Comparison of ENCODE assay signal across 8 cellular contexts in the genomic region with DNA sequence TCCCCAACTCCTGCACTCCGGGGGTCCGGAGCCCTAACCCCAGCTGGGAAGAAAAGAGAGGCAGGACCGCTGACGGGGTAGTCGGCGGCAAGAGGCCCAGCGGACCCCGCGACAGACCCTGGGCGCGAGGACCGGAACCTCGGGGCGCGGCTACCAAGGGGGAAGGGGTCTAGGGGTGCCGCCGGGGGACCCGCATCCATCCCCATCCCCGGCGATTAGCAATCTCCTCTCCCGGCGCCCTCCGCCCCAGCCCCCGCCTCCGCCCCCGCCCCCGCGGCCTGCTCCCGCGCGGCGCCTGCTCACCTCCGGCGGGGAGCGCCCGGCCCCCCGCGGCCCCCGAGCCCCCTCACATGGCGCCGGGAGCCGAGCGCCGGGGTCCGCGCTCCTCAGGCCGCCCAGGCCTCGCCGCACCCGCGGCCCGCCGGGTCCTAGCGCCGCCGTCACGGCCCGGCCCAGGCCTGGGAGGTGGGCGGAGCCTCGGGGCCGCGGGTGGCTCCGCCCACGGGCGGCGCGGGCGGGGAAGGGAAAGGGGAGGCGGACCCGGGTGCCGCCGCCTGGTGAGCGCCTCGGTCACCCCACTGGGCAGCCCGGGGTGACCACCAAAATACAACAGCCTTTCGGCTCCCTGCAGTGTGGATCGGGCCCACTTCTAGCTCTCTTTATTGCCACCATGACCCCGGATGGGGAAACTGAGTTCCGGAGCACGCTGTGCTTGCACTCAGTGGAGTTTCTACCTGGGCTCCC. TPM values are rescaled to one million over a fixed set of nuclear protein-coding genes. Genes with fewer than 3 reads are reported as not detected.
DNase-seq lines count a peak whose midpoint lies in the region; ATAC-seq and TF ChIP-seq lines count a peak whose summit lies in the region.

A gene with protein sequence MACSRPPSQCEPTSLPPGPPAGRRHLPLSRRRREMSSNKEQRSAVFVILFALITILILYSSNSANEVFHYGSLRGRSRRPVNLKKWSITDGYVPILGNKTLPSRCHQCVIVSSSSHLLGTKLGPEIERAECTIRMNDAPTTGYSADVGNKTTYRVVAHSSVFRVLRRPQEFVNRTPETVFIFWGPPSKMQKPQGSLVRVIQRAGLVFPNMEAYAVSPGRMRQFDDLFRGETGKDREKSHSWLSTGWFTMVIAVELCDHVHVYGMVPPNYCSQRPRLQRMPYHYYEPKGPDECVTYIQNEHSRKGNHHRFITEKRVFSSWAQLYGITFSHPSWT (minus strand): TSS at position 404 of the 744 bp plus-strand sequence. CDS start 1,622 bp downstream, outside the sequence.

- peaks cover 12 to 27% (median 26%) of the 10 kb centered on the region in 3 donors for H3K36me3 Mint-ChIP-seq in naive thymus-derived CD8-positive, alpha-beta T cell

- H3K4me3 ChIP-seq in AG10803 (ENCODE audit: low read length) = peak within 1 kb of the TSS; percentile 92
- H3K4me3 ChIP-seq in Peyer's patch = peak within 1 kb of the TSS; percentile 66 to 89 (median 76)
- peak within 1 kb of the TSS; percentile 84 for H3K4me3 ChIP-seq in fibroblast of the aortic adventitia (ENCODE audit: low read depth, low read length)
- H3K4me3 ChIP-seq in subcutaneous abdominal adipose tissue (ENCODE audit: low read depth in 1 of 5, low read length in 5 of 5) = peak within 1 kb of the TSS; percentile 78 to 90 (median 88)

- H3K27me3 ChIP-seq in Peyer's patch = no peaks in the 10 kb centered on the region
- no peaks in the 10 kb centered on the region for H3K27me3 ChIP-seq in subcutaneous abdominal adipose tissue (ENCODE audit: control insufficient read depth in 5 of 5, insufficient read depth in 4 of 5, low read length in 5 of 5)

- H3K9ac ChIP-seq in subcutaneous abdominal adipose tissue (ENCODE audit: low read length in 5 of 5) = peak within 1 kb of the TSS; percentile 81 to 97 (median 91)

- POLR2A ChIA-PET in naive thymus-derived CD8-positive, alpha-beta T cell (lab: Charles Lee) = interaction anchor here (0.7 to 17.2 kb wide), 8 partner anchors 7 to 165 kb away, joined by 3 to 328 read pairs (median 6); a partner anchor contains a TSS

- TF ChIP-seq CTCF in AG10803 (conservative IDR thresholded peaks at IDR 0.05; ENCODE audit: low read length) (no peak), Peyer's patch (IDR thresholded peaks at IDR 0.05) (peak in 1 of 6 experiments; percentile 3), fibroblast of the aortic adventitia (IDR thresholded peaks at IDR 0.05; ENCODE audit: insufficient read depth, low read length) (no peak)

- DNase-seq in AG10803 (ENCODE audit: low read depth) = peak; percentile 82
- DNase-seq in Peyer's patch = peak; percentile 70 to 83 (median 78)
- peak; percentile 61 for DNase-seq in activated gamma-delta T cell (lab: John Stamatoyannopoulos, UW)
- peak; percentile 62 for DNase-seq in fibroblast of the aortic adventitia (ENCODE audit: low read depth)
- DNase-seq in naive thymus-derived CD8-positive, alpha-beta T cell = peak in 9 of 10 donors; percentile 30 to 75 (median 60)

- H3K4me1 Mint-ChIP-seq in naive thymus-derived CD8-positive, alpha-beta T cell = peaks cover 17 to 46% (median 43%) of the 10 kb centered on the region in 4 donors

- no peaks in the 10 kb centered on the region for H3K27me3 Mint-ChIP-seq in naive thymus-derived CD8-positive, alpha-beta T cell

- peaks cover 0 to 20% (median 8%) of the 10 kb centered on the region in 9 donors for H3K9me3 Mint-ChIP-seq in naive thymus-derived CD8-positive, alpha-beta T cell

- no peak for TF ChIP-seq POLR2A in Peyer's patch (IDR thresholded peaks at IDR 0.05)

- H3K4me3 Mint-ChIP-seq in naive thymus-derived CD8-positive, alpha-beta T cell = peak within 1 kb of the TSS; percentile 79 to 93 (median 88)

- peaks cover 0 to 19% (median 0%) of the 10 kb centered on the region in 3 donors for H3K36me3 ChIP-seq in Peyer's patch
- H3K36me3 ChIP-seq in subcutaneous abdominal adipose tissue (ENCODE audit: control insufficient read depth in 5 of 5, insufficient read depth in 5 of 5, low read length in 5 of 5) = peaks cover 0 to 21% (median 20%) of the 10 kb centered on the region in 5 donors

- peak within 1 kb of the TSS; percentile 80 to 91 (median 88) for H3K27ac ChIP-seq in Peyer's patch
- H3K27ac ChIP-seq in subcutaneous abdominal adipose tissue (ENCODE audit: low read depth, low read length) = peak within 1 kb of the TSS; percentile 99

- H3K4me1 ChIP-seq in Peyer's patch = peaks cover 0 to 59% (median 31%) of the 10 kb centered on the region in 4 donors
- peaks cover 25 to 55% (median 51%) of the 10 kb centered on the region in 5 donors for H3K4me1 ChIP-seq in subcutaneous abdominal adipose tissue (ENCODE audit: control insufficient read depth in 5 of 5, insufficient read depth in 5 of 5, low read length in 5 of 5)

- ATAC-seq in GM18868 (IDR thresholded peaks at IDR 0.05; ENCODE audit: unreplicated experiment) (peak; percentile 76), HG03342 (IDR thresholded peaks at IDR 0.05; ENCODE audit: unreplicated experiment) (peak; percentile 47)
- peak; percentile 73 to 79 for ATAC-seq in naive thymus-derived CD8-positive, alpha-beta T cell

- H3K9me3 ChIP-seq in Peyer's patch = no peaks in the 10 kb centered on the region
- peaks cover 0 to 3% (median 0%) of the 10 kb centered on the region in 5 donors for H3K9me3 ChIP-seq in subcutaneous abdominal adipose tissue (ENCODE audit: control insufficient read depth in 5 of 5, low read length in 5 of 5)

- H3K27ac Mint-ChIP-seq in naive thymus-derived CD8-positive, alpha-beta T cell = peak within 1 kb of the TSS; percentile 80 to 94 (median 88)

RNA-seq across cellular contexts. Expression of the gene that starts here (rescaled TPM):
- 10 to 100 TPM in 3 of 4 donors, 1 to 10 TPM in 1; 7.7 to 88.3 (median 18.9) TPM for total RNA-seq in Peyer's patch
- total RNA-seq in fibroblast of the aortic adventitia (ENCODE audit: low replicate concordance) = 26.5 and 85.0 TPM in 2 replicates
- total RNA-seq in naive thymus-derived CD8-positive, alpha-beta T cell = 100 to 1,000 TPM; 102 to 110 TPM
- polyA plus RNA-seq in naive thymus-derived CD8-positive, alpha-beta T cell = 10 to 100 TPM; 29.8 to 42.8 (median 30.3) TPM

Comparison
In these comparisons a context has a peak if more than half of its experiments do, and no peak if none do; other contexts are left out.
1. Peak in every context shown above with its lines: DNase-seq, ATAC-seq, H3K4me3 ChIP-seq and H3K27ac ChIP-seq.